Comparison of ENCODE assay signal across 9 cellular contexts in genomic region chr17:32488177-32488542, GRCh38. TPM values are rescaled to one million over a fixed set of nuclear protein-coding genes. Genes with fewer than 3 reads are reported as not detected.
DNase-seq lines count a peak whose midpoint lies in the region; ATAC-seq, FAIRE-seq and TF ChIP-seq lines count a peak whose summit lies in the region.
"Had no signal": no experiment of that assay in that cellular context is flagged by ENCODE, and none has a peak within 500 bp of the region (broad histone marks: within the 10 kb centered on the region; RNA-seq: fewer than 3 reads in every experiment).

No MANE protein-coding gene starts in this region.

- no peaks in the 10 kb centered on the region for H3K9me3 ChIP-seq in HepG2 (ENCODE audit: low read length)
- H3K9me3 ChIP-seq in right lobe of liver, result no peaks in the 10 kb centered on the region
- no peaks in the 10 kb centered on the region for H3K9me3 ChIP-seq in iPS-20b (ENCODE audit: insufficient read depth, low read depth, low read length)
- H3K9me3 ChIP-seq in vagina, result no peaks in the 10 kb centered on the region
- H3K9me3 ChIP-seq: gastroesophageal sphincter had no signal

- peaks cover 30% of the 10 kb centered on the region for H3K36me3 Mint-ChIP-seq in activated CD8-positive, alpha-beta T cell treated with anti-CD3 and anti-CD28 coated beads, Interleukin-2, amount 10 ng/mL, durations not matched to agents 7 days and 5 days (ENCODE audit: low read depth)

- 92% methylated on average over 16 of the region's 16 CpGs for WGBS in HepG2 (ENCODE audit: low lambda C conversion rate)
- 97% methylated on average over 5 of the region's 16 CpGs for WGBS in right lobe of liver (ENCODE audit: insufficient coverage, low coverage, low lambda C conversion rate, missing lambda C conversion rate)

- H4K20me1 ChIP-seq in HepG2 (ENCODE audit: insufficient read depth, low read length), result no peaks in the 10 kb centered on the region

- peak overlapping the region; percentile 49 for H3K27ac Mint-ChIP-seq in activated CD8-positive, alpha-beta T cell treated with anti-CD3 and anti-CD28 coated beads, Interleukin-2, amount 10 ng/mL, durations not matched to agents 7 days and 5 days

- no peaks in the 10 kb centered on the region for H3K9me3 Mint-ChIP-seq in activated CD8-positive, alpha-beta T cell treated with anti-CD3 and anti-CD28 coated beads, Interleukin-2, amount 10 ng/mL, durations not matched to agents 7 days and 5 days (ENCODE audit: insufficient read depth)

- H2AFZ ChIP-seq in HepG2 (ENCODE audit: low read length), result no peak overlapping the region

- ATAC-seq in HepG2, result no peak
- no peak for ATAC-seq in right lobe of liver
- no peak for ATAC-seq in activated CD8-positive, alpha-beta T cell treated with anti-CD3 and anti-CD28 coated beads, Interleukin-2, amount 10 ng/mL, durations not matched to agents 7 days and 5 days
- ATAC-seq: gastroesophageal sphincter had no signal

- no TSS peak for BruUV-seq in HepG2 (replicated peaks; lab: Mats Ljungman, UMichigan)

- no peak overlapping the region for H3K27ac ChIP-seq in HepG2 (ENCODE audit: extremely low read length, insufficient read depth, low read length)
- no peak overlapping the region for H3K27ac ChIP-seq in right lobe of liver
- H3K27ac ChIP-seq in iPS-20b (ENCODE audit: low read length), result no peak overlapping the region
- H3K27ac ChIP-seq in vagina, result no peak overlapping the region

- peak overlapping the region; percentile 97 for H3K4me2 ChIP-seq in HepG2 (ENCODE audit: low read depth, low read length)

- no peaks in the 10 kb centered on the region for H3K27me3 ChIP-seq in HepG2 (ENCODE audit: control insufficient read depth in 1 of 2, insufficient read depth in 2 of 2, low read length in 2 of 2)
- no peaks in the 10 kb centered on the region for H3K27me3 ChIP-seq in right lobe of liver
- peaks cover 4% of the 10 kb centered on the region; the same call in 1 of the 2 replicates for H3K27me3 ChIP-seq in iPS-20b (ENCODE audit: insufficient read depth, low read length)
- H3K27me3 ChIP-seq in vagina, result no peaks in the 10 kb centered on the region
- H3K27me3 ChIP-seq: gastroesophageal sphincter had no signal

- H3K36me3 ChIP-seq in HepG2 (replicated peaks in 1 of 2; ENCODE audit: control insufficient read depth in 1 of 2, insufficient read depth in 2 of 2, low read length in 2 of 2) (peaks cover 2 to 4% of the 10 kb centered on the region in 2 experiments; a peak in 2 of 5 replicates), right lobe of liver (no peaks in the 10 kb centered on the region), iPS-20b (ENCODE audit: insufficient read depth, low read depth, low read length) (peaks cover 29% of the 10 kb centered on the region), vagina (no peaks in the 10 kb centered on the region)
- H3K36me3 ChIP-seq: gastroesophageal sphincter had no signal

- no peak for FAIRE-seq in HepG2 (lab: Jason Lieb, UNC)

- H3K4me3 ChIP-seq in HepG2 (replicated peaks in 1 of 3; ENCODE audit: insufficient read depth in 1 of 3, low read depth in 2 of 3, low read length in 3 of 3), result peak overlapping the region in 2 of 3 experiments; percentile 69 to 81; a peak in 2 of 6 replicates
- peak overlapping the region in 1 of 3 donors; percentile 69 for H3K4me3 ChIP-seq in right lobe of liver
- peak overlapping the region; percentile 88 for H3K4me3 ChIP-seq in iPS-20b (ENCODE audit: low read length)
- peak overlapping the region; percentile 43 to 78 for H3K4me3 ChIP-seq in vagina

- in situ Hi-C loops in HepG2 (cut with HindIII; ENCODE audit: extremely low pct_ligation_motif_present, low pct_unique_long_range_greater_than_20kb), result loop anchor here (10.0 kb wide), 1 partner anchor 267 kb away; no protein-coding TSS in a partner anchor
- in situ Hi-C loops in KBM-7 (cut with MboI; ENCODE audit: low pct_unique_long_range_greater_than_20kb, low sequenced_read_pairs), result loop anchor here (25.0 kb wide), 1 partner anchor 274 kb away; no protein-coding TSS in a partner anchor

- no peaks in the 10 kb centered on the region for H3K27me3 Mint-ChIP-seq in activated CD8-positive, alpha-beta T cell treated with anti-CD3 and anti-CD28 coated beads, Interleukin-2, amount 10 ng/mL, durations not matched to agents 7 days and 5 days (ENCODE audit: low read depth)

- H3K79me2 ChIP-seq in HepG2 (ENCODE audit: insufficient read depth, low read length), result no peaks in the 10 kb centered on the region

- no peak for DNase-seq in HepG2 (ENCODE audit: low spot score)
- DNase-seq in right lobe of liver, result no peak
- DNase-seq in activated CD8-positive, alpha-beta T cell treated with anti-CD3 and anti-CD28 coated beads, Interleukin-2, amount 10 ng/mL, durations not matched to agents 7 days and 5 days, result no peak
- no peak for DNase-seq in vagina (ENCODE audit: extremely low spot score in 2 of 2)
- DNase-seq in medulla oblongata (ENCODE audit: extremely low spot score), result no peak
- DNase-seq in KBM-7, result no peak
- no peak for DNase-seq in COR-L47 (lab: John Stamatoyannopoulos, UW)

- TF ChIP-seq EP300 in HepG2 (IDR thresholded peaks at IDR 0.05; ENCODE audit: low read depth in 2 of 2, low read length in 2 of 2), result no peak
- TF ChIP-seq EP300 in HepG2 (CRISPR knock-in tag; IDR thresholded peaks at IDR 0.05; ENCODE audit: borderline replicate concordance), result no peak

- peaks cover 58% of the 10 kb centered on the region for H3K4me1 Mint-ChIP-seq in activated CD8-positive, alpha-beta T cell treated with anti-CD3 and anti-CD28 coated beads, Interleukin-2, amount 10 ng/mL, durations not matched to agents 7 days and 5 days (ENCODE audit: low read depth)

- H3K4me3 Mint-ChIP-seq in activated CD8-positive, alpha-beta T cell treated with anti-CD3 and anti-CD28 coated beads, Interleukin-2, amount 10 ng/mL, durations not matched to agents 7 days and 5 days, result peak overlapping the region; percentile 80

- TF ChIP-seq POLR2A in HepG2 (IDR thresholded peaks at IDR 0.05; ENCODE audit: insufficient read depth in 1 of 2, low read depth in 2 of 2, low read length in 2 of 2) (no peak), right lobe of liver (IDR thresholded peaks at IDR 0.05) (no peak), vagina (IDR thresholded peaks at IDR 0.05) (no peak)

- TF ChIP-seq CTCF in HepG2 (CRISPR knock-in tag; IDR thresholded peaks at IDR 0.05) (no peak), right lobe of liver (IDR thresholded peaks at IDR 0.05) (no peak), vagina (IDR thresholded peaks at IDR 0.05) (no peak)

- CTCF ChIA-PET in HepG2 (lab: Yijun Ruan, JAX; ENCODE audit: low intra/inter-chr PET ratio, low total read pairs), result no interaction called here
- CTCF ChIA-PET in activated CD8-positive, alpha-beta T cell treated with anti-CD3 and anti-CD28 coated beads, Interleukin-2, amount 10 ng/mL, durations not matched to agents 7 days and 5 days (lab: Charles Lee), result interaction anchor here (0.7 to 9.1 kb wide), 11 partner anchors 10 to 389 kb away, joined by 3 to 87 read pairs (median 4); partner anchors contain the start of gene MYO1D

- TF ChIP-seq RAD21 in HepG2 (CRISPR knock-in tag; IDR thresholded peaks at IDR 0.05), result no peak

- H3K4me1 ChIP-seq in HepG2 (ENCODE audit: insufficient read depth, low read length) (peaks cover 43% of the 10 kb centered on the region), right lobe of liver (peaks cover 0 to 16% (median 0%) of the 10 kb centered on the region in 4 donors), iPS-20b (ENCODE audit: insufficient read depth, low read length) (peaks cover 14% of the 10 kb centered on the region), vagina (peaks cover 26% of the 10 kb centered on the region)

- intact Hi-C loops in HepG2 (cut with micrococcal nuclease; ENCODE audit: unreplicated experiment) (no loop called here), right lobe of liver (cut with DNase I) (no loop called here), vagina (cut with DNase I) (no loop called here)

- H3K9ac ChIP-seq in HepG2 (ENCODE audit: insufficient read depth, low read depth, low read length), result 0 out of 2 replicates have a peak overlapping the region, but pooled peaks have one; percentile 66
- peak overlapping the region; percentile 75; the same call in 1 of the 2 replicates for H3K9ac ChIP-seq in iPS-20b (ENCODE audit: low read depth, low read length)

- POLR2A ChIA-PET in HepG2 (lab: Yijun Ruan, JAX), result no interaction called here
- POLR2A ChIA-PET in activated CD8-positive, alpha-beta T cell treated with anti-CD3 and anti-CD28 coated beads, Interleukin-2, amount 10 ng/mL, durations not matched to agents 7 days and 5 days (lab: Charles Lee), result interaction anchor here (0.5 to 2.1 kb wide), 4 partner anchors 11 to 120 kb away, joined by 3 to 7 read pairs (median 4); no protein-coding TSS in a partner anchor

RNA-seq across cellular contexts. Expression of gene CDK5R1, which starts 1.4 kb away (rescaled TPM):
- total RNA-seq in HepG2 (2016; rRNA removed; fragmentation: Illumina TruSeq; extraction: Trizol) (2.5 and 3.9 TPM in 2 replicates), right lobe of liver (under 1 TPM; 0.37 to 0.90 (median 0.48) TPM), vagina (4.9 TPM)
- total RNA-seq in HepG2 (2016; cell fraction: cytosol; rRNA removed; fragmentation: Illumina TruSeq; extraction: Trizol; ENCODE audit: low read depth), result 0.71 TPM in 2 replicates
- 2.2 and 3.5 TPM in 2 replicates for total RNA-seq in HepG2 (2016; cell fraction: insoluble cytoplasmic fraction; rRNA removed; fragmentation: Illumina TruSeq; extraction: Trizol)
- 2.5 and 3.2 TPM in 2 replicates for total RNA-seq in HepG2 (2016; cell fraction: membrane; rRNA removed; fragmentation: Illumina TruSeq; extraction: Trizol)
- 4.4 and 5.2 TPM in 2 replicates for total RNA-seq in HepG2 (2016; cell fraction: nucleus; rRNA removed; fragmentation: Illumina TruSeq; extraction: Trizol)
- polyA plus RNA-seq in HepG2 (2011; rRNA removed), result 1.1 and 1.4 TPM in 2 replicates
- 1.0 and 1.1 TPM in 2 replicates for polyA plus RNA-seq in HepG2 (2011; cell fraction: cytosol; rRNA removed)
- 3.4 and 3.9 TPM in 2 replicates for polyA plus RNA-seq in HepG2 (2011; cell fraction: nucleus; rRNA removed)
- 2.0 and 2.1 TPM in 2 replicates for polyA plus RNA-seq in HepG2 (2012)
- 0.42 and 0.75 TPM in 2 replicates for polyA plus RNA-seq in HepG2 (2016; cell fraction: cytosol; fragmentation: Illumina TruSeq; extraction: Trizol; ENCODE audit: low read depth)
- polyA plus RNA-seq in HepG2 (2016; cell fraction: insoluble cytoplasmic fraction; fragmentation: Illumina TruSeq; extraction: Trizol; ENCODE audit: low read depth), result 2.5 and 3.0 TPM in 2 replicates
- polyA plus RNA-seq in HepG2 (2016; cell fraction: membrane; fragmentation: Illumina TruSeq; extraction: Trizol; ENCODE audit: low read depth), result 1.6 and 1.9 TPM in 2 replicates
- 8.0 and 8.4 TPM in 2 replicates for polyA plus RNA-seq in HepG2 (2016; cell fraction: nucleus; fragmentation: Illumina TruSeq; extraction: Trizol; ENCODE audit: insufficient read depth, low read depth)
- 0.37 and 4.7 TPM in 2 replicates for polyA minus RNA-seq in HepG2 (2011; rRNA and poly(A)+ RNA removed; ENCODE audit: low replicate concordance)
- 1.1 and 1.7 TPM in 2 replicates for polyA minus RNA-seq in HepG2 (2011; cell fraction: cytosol; rRNA and poly(A)+ RNA removed)
- polyA minus RNA-seq in HepG2 (2011; cell fraction: nucleus; rRNA and poly(A)+ RNA removed), result 2.4 and 2.6 TPM in 2 replicates
- total RNA-seq in activated CD8-positive, alpha-beta T cell treated with anti-CD3 and anti-CD28 coated beads, Interleukin-2, amount 10 ng/mL, durations not matched to agents 7 days and 5 days, result 1 to 10 TPM; 5.8 to 6.5 TPM

RNA-seq across cellular contexts. Expression of gene PSMD11, which starts 43.9 kb away (rescaled TPM):
- total RNA-seq in HepG2 (2016; rRNA removed; fragmentation: Illumina TruSeq; extraction: Trizol) (152 and 233 TPM in 2 replicates), right lobe of liver (10 to 100 TPM; 45.7 to 61.3 (median 51.6) TPM), vagina (46.9 TPM)
- 29.1 and 33.4 TPM in 2 replicates for total RNA-seq in HepG2 (2016; cell fraction: cytosol; rRNA removed; fragmentation: Illumina TruSeq; extraction: Trizol; ENCODE audit: low read depth)
- total RNA-seq in HepG2 (2016; cell fraction: insoluble cytoplasmic fraction; rRNA removed; fragmentation: Illumina TruSeq; extraction: Trizol), result 171 and 231 TPM in 2 replicates
- 55.8 and 64.2 TPM in 2 replicates for total RNA-seq in HepG2 (2016; cell fraction: membrane; rRNA removed; fragmentation: Illumina TruSeq; extraction: Trizol)
- 97.0 and 99.3 TPM in 2 replicates for total RNA-seq in HepG2 (2016; cell fraction: nucleus; rRNA removed; fragmentation: Illumina TruSeq; extraction: Trizol)
- 64.2 and 69.8 TPM in 2 replicates for polyA plus RNA-seq in HepG2 (2011; rRNA removed)
- 43.9 and 49.0 TPM in 2 replicates for polyA plus RNA-seq in HepG2 (2011; cell fraction: cytosol; rRNA removed)
- polyA plus RNA-seq in HepG2 (2011; cell fraction: nucleus; rRNA removed), result 28.9 and 39.9 TPM in 2 replicates
- 87.5 and 91.8 TPM in 2 replicates for polyA plus RNA-seq in HepG2 (2012)
- 21.5 TPM in 2 replicates for polyA plus RNA-seq in HepG2 (2016; cell fraction: cytosol; fragmentation: Illumina TruSeq; extraction: Trizol; ENCODE audit: low read depth)
- polyA plus RNA-seq in HepG2 (2016; cell fraction: insoluble cytoplasmic fraction; fragmentation: Illumina TruSeq; extraction: Trizol; ENCODE audit: low read depth), result 239 and 241 TPM in 2 replicates
- polyA plus RNA-seq in HepG2 (2016; cell fraction: membrane; fragmentation: Illumina TruSeq; extraction: Trizol; ENCODE audit: low read depth), result 30.8 and 34.3 TPM in 2 replicates
- polyA plus RNA-seq in HepG2 (2016; cell fraction: nucleus; fragmentation: Illumina TruSeq; extraction: Trizol; ENCODE audit: insufficient read depth, low read depth), result 123 and 137 TPM in 2 replicates
- 77.9 and 189 TPM in 2 replicates for polyA minus RNA-seq in HepG2 (2011; rRNA and poly(A)+ RNA removed; ENCODE audit: low replicate concordance)
- 61.4 and 62.0 TPM in 2 replicates for polyA minus RNA-seq in HepG2 (2011; cell fraction: cytosol; rRNA and poly(A)+ RNA removed)
- polyA minus RNA-seq in HepG2 (2011; cell fraction: nucleus; rRNA and poly(A)+ RNA removed), result 91.0 and 95.6 TPM in 2 replicates
- 100 to 1,000 TPM; 100 to 104 TPM for total RNA-seq in activated CD8-positive, alpha-beta T cell treated with anti-CD3 and anti-CD28 coated beads, Interleukin-2, amount 10 ng/mL, durations not matched to agents 7 days and 5 days
